ENCODE assay signal across 8 cellular contexts in the genomic region with DNA sequence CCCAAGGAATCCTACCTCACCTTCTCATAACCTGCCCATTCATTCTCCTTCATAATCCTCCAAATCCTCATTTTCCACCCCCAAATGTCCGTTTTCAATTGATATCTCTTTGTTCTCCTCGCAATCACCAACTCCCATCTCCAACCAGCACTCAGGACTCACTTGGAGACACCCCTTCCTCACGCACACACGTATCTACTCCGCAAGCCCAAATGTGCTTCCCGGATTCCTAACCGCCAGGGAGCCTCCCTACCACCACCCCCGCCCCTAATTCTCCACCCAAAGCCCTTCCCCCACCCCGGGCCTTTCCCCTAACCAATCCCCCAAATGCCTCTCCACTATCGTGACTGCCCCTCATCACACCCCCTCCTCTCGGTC. TPM values are rescaled to one million over a fixed set of nuclear protein-coding genes. Genes with fewer than 3 reads are reported as not detected.
DNase-seq lines count a peak whose midpoint lies in the region; ATAC-seq lines count a peak whose summit lies in the region.

No MANE protein-coding gene starts in this region.

- H3K4me3 Mint-ChIP-seq in activated CD4-positive, alpha-beta T cell treated with anti-CD3 and anti-CD28 coated beads for 36 hours = peak overlapping the region; percentile 95
- H3K4me3 Mint-ChIP-seq in activated T-helper 1 cell treated with anti-CD3 and anti-CD28 coated beads, Interleukin-12 subunit alpha, Interleukin-12 subunit beta, Interleukin-2, Interleukin-4 antibody, amounts not matched to agents 30 ng/mL and 10 ng/mL and 1 ng/mL, durations not matched to agents 14 hours and 24 hours and 36 hours = peak overlapping the region; percentile 94

- peak overlapping the region; percentile 91 for H3K4me3 ChIP-seq in iPS-18c (ENCODE audit: insufficient read depth, low read depth, low read length)

- CTCF ChIA-PET in activated CD4-positive, alpha-beta T cell treated with anti-CD3 and anti-CD28 coated beads for 36 hours (lab: Charles Lee) = interaction anchor here (0.7 to 1.1 kb wide), 6 partner anchors 13 to 914 kb away, joined by 3 to 4 read pairs (median 3); partner anchors contain the start of gene ISCU

- H3K36me3 Mint-ChIP-seq in activated CD4-positive, alpha-beta T cell treated with anti-CD3 and anti-CD28 coated beads for 36 hours (ENCODE audit: low read depth) = no peaks in the 10 kb centered on the region
- H3K36me3 Mint-ChIP-seq in activated T-helper 1 cell treated with anti-CD3 and anti-CD28 coated beads, Interleukin-12 subunit alpha, Interleukin-12 subunit beta, Interleukin-2, Interleukin-4 antibody, amounts not matched to agents 30 ng/mL and 10 ng/mL and 1 ng/mL, durations not matched to agents 14 hours and 24 hours and 36 hours (ENCODE audit: low read depth) = peaks cover 2% of the 10 kb centered on the region

- peaks cover 43% of the 10 kb centered on the region for H3K4me1 Mint-ChIP-seq in activated CD4-positive, alpha-beta T cell treated with anti-CD3 and anti-CD28 coated beads for 36 hours
- peaks cover 40% of the 10 kb centered on the region for H3K4me1 Mint-ChIP-seq in activated T-helper 1 cell treated with anti-CD3 and anti-CD28 coated beads, Interleukin-12 subunit alpha, Interleukin-12 subunit beta, Interleukin-2, Interleukin-4 antibody, amounts not matched to agents 30 ng/mL and 10 ng/mL and 1 ng/mL, durations not matched to agents 14 hours and 24 hours and 36 hours (ENCODE audit: low read depth)

- intact Hi-C loops in activated CD4-positive, alpha-beta T cell treated with anti-CD3 and anti-CD28 coated beads for 36 hours (cut with DNase I, micrococcal nuclease) = loop anchor here (1.0 to 5.0 kb wide), 14 partner anchors 44 to 914 kb away; partner anchors contain the start of genes MMAB (in 2 of the 2), MVK (in 2 of the 2), ALKBH2 (in 1 of the 2) and ATP2A2 (in 1 of the 2)
- intact Hi-C loops in activated T-helper 1 cell treated with anti-CD3 and anti-CD28 coated beads, Interleukin-12 subunit alpha, Interleukin-12 subunit beta, Interleukin-2, Interleukin-4 antibody, amounts not matched to agents 30 ng/mL and 10 ng/mL and 1 ng/mL, durations not matched to agents 14 hours and 24 hours and 36 hours (cut with micrococcal nuclease) = loop anchor here (1.0 to 10.0 kb wide), 9 partner anchors 44 to 1789 kb away; partner anchors contain the start of genes ALKBH2, FAM222A, GLTP and MMAB

- peak overlapping the region; percentile 92 for H3K27ac ChIP-seq in substantia nigra (ENCODE audit: low read depth, low read length, poor library complexity, severe bottlenecking)

- ATAC-seq in activated CD4-positive, alpha-beta T cell treated with anti-CD3 and anti-CD28 coated beads for 36 hours = peak; percentile 23
- ATAC-seq in GM19324 (IDR thresholded peaks at IDR 0.05; ENCODE audit: low FRiP score, unreplicated experiment) = no peak

- H3K9me3 ChIP-seq in iPS-18c (ENCODE audit: control insufficient read depth, insufficient read depth, low read length) = no peaks in the 10 kb centered on the region

- no peaks in the 10 kb centered on the region for H3K9me3 Mint-ChIP-seq in activated CD4-positive, alpha-beta T cell treated with anti-CD3 and anti-CD28 coated beads for 36 hours (ENCODE audit: low read depth)
- no peaks in the 10 kb centered on the region for H3K9me3 Mint-ChIP-seq in activated T-helper 1 cell treated with anti-CD3 and anti-CD28 coated beads, Interleukin-12 subunit alpha, Interleukin-12 subunit beta, Interleukin-2, Interleukin-4 antibody, amounts not matched to agents 30 ng/mL and 10 ng/mL and 1 ng/mL, durations not matched to agents 14 hours and 24 hours and 36 hours

- H3K27ac Mint-ChIP-seq in activated CD4-positive, alpha-beta T cell treated with anti-CD3 and anti-CD28 coated beads for 36 hours = peak overlapping the region; percentile 99
- peak overlapping the region; percentile 98 for H3K27ac Mint-ChIP-seq in activated T-helper 1 cell treated with anti-CD3 and anti-CD28 coated beads, Interleukin-12 subunit alpha, Interleukin-12 subunit beta, Interleukin-2, Interleukin-4 antibody, amounts not matched to agents 30 ng/mL and 10 ng/mL and 1 ng/mL, durations not matched to agents 14 hours and 24 hours and 36 hours

- POLR2A ChIA-PET in activated CD4-positive, alpha-beta T cell treated with anti-CD3 and anti-CD28 coated beads for 36 hours (lab: Charles Lee) = no interaction called here

- H3K27me3 Mint-ChIP-seq in activated CD4-positive, alpha-beta T cell treated with anti-CD3 and anti-CD28 coated beads for 36 hours = no peaks in the 10 kb centered on the region
- H3K27me3 Mint-ChIP-seq in activated T-helper 1 cell treated with anti-CD3 and anti-CD28 coated beads, Interleukin-12 subunit alpha, Interleukin-12 subunit beta, Interleukin-2, Interleukin-4 antibody, amounts not matched to agents 30 ng/mL and 10 ng/mL and 1 ng/mL, durations not matched to agents 14 hours and 24 hours and 36 hours (ENCODE audit: insufficient read depth) = no peaks in the 10 kb centered on the region

- DNase-seq in activated CD4-positive, alpha-beta T cell treated with anti-CD3 and anti-CD28 coated beads for 36 hours = no peak
- DNase-seq in activated CD4-positive, alpha-beta T cell treated with anti-CD3 and anti-CD28 coated beads, Interleukin-2, amount 50 U/mL, for 48 hours = no peak
- no peak for DNase-seq in activated T-helper 1 cell treated with anti-CD3 and anti-CD28 coated beads, Interleukin-12 subunit alpha, Interleukin-12 subunit beta, Interleukin-2, Interleukin-4 antibody, amounts not matched to agents 30 ng/mL and 10 ng/mL and 1 ng/mL, durations not matched to agents 14 hours and 24 hours and 36 hours (ENCODE audit: low spot score)
- DNase-seq in substantia nigra (lab: John Stamatoyannopoulos, UW) (no peak), NCI-H510A (lab: John Stamatoyannopoulos, UW) (no peak), SIG-M5 (lab: John Stamatoyannopoulos, UW) (no peak)

RNA-seq across cellular contexts. Expression of gene KCTD10, which starts 0.3 kb away (rescaled TPM):
- total RNA-seq in activated CD4-positive, alpha-beta T cell treated with anti-CD3 and anti-CD28 coated beads for 36 hours = 10 to 100 TPM; 42.0 to 46.3 TPM
- 48.3 and 51.2 TPM in 2 replicates for total RNA-seq in activated T-helper 1 cell treated with anti-CD3 and anti-CD28 coated beads, Interleukin-12 subunit alpha, Interleukin-12 subunit beta, Interleukin-2, Interleukin-4 antibody, amounts not matched to agents 30 ng/mL and 10 ng/mL and 1 ng/mL, durations not matched to agents 14 hours and 24 hours and 36 hours

RNA-seq across cellular contexts. Expression of gene UBE3B, which starts 0.6 kb away (rescaled TPM):
- 10 to 100 TPM; 25.7 to 27.2 TPM for total RNA-seq in activated CD4-positive, alpha-beta T cell treated with anti-CD3 and anti-CD28 coated beads for 36 hours
- total RNA-seq in activated T-helper 1 cell treated with anti-CD3 and anti-CD28 coated beads, Interleukin-12 subunit alpha, Interleukin-12 subunit beta, Interleukin-2, Interleukin-4 antibody, amounts not matched to agents 30 ng/mL and 10 ng/mL and 1 ng/mL, durations not matched to agents 14 hours and 24 hours and 36 hours = 28.7 and 29.3 TPM in 2 replicates
